10 cellular contexts compared by ENCODE assay signal in the genomic region with DNA sequence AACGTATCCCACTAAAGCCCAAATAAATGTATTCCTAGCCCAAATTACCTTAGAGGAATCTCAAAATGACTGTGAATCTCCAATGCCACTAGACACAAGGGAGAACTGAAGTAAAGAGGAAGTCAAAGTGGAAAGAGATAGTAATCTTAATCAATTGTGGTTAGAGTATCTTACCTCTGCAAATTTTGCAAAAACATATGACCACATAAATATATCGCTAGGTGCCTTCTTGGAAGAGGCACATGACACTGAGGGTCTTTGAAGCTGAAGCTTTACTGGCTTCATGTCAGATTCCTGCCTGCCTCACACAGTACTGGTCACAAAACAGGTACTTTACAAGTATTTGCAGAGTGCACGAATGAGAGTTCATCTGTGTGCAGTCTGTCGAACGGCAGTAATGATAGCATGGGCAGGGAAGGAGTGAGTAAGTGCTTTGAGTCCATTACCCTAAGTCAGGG.
DNase-seq lines count a peak whose midpoint lies in the region; ATAC-seq and TF ChIP-seq lines count a peak whose summit lies in the region.
"Had no signal": no experiment of that assay in that cellular context is flagged by ENCODE, and none has a peak within 500 bp of the region (broad histone marks: within the 10 kb centered on the region; RNA-seq: fewer than 3 reads in every experiment).

No MANE protein-coding gene starts in this region.

- H3K4me3 Mint-ChIP-seq in activated CD4-positive, alpha-beta T cell treated with anti-CD3 and anti-CD28 coated beads for 36 hours: peak overlapping the region; percentile 2

- peaks cover 45% of the 10 kb centered on the region for H3K4me1 Mint-ChIP-seq in activated CD4-positive, alpha-beta T cell treated with anti-CD3 and anti-CD28 coated beads for 36 hours

- TF ChIP-seq CTCF in dorsolateral prefrontal cortex (IDR thresholded peaks at IDR 0.05 in 54 of 56, conservative IDR thresholded peaks at IDR 0.05 in 2 of 56; ENCODE audit: low read depth in 1 of 56, partially characterized antibody in 56 of 56): no peak

- no peaks in the 10 kb centered on the region for H3K27me3 Mint-ChIP-seq in activated CD4-positive, alpha-beta T cell treated with anti-CD3 and anti-CD28 coated beads for 36 hours

- no peaks in the 10 kb centered on the region for H3K27me3 ChIP-seq in dorsolateral prefrontal cortex
- H3K27me3 ChIP-seq: ovary had no signal

- no peak overlapping the region for H3K27ac Mint-ChIP-seq in activated CD4-positive, alpha-beta T cell treated with anti-CD3 and anti-CD28 coated beads for 36 hours

- peak; percentile 85 for ATAC-seq in activated CD4-positive, alpha-beta T cell treated with anti-CD3 and anti-CD28 coated beads for 36 hours
- ATAC-seq in HG03460 (IDR thresholded peaks at IDR 0.05; ENCODE audit: unreplicated experiment): peak; percentile 87
- peak; percentile 75 to 77 for ATAC-seq in activated CD4-positive, CD25-positive, alpha-beta regulatory T cell treated with anti-CD3 and anti-CD28 coated beads, Interleukin-2, amount 50 U/mL, for 24 hours
- ATAC-seq in GM21528 (IDR thresholded peaks at IDR 0.05; ENCODE audit: low FRiP score, unreplicated experiment): no peak

- CTCF ChIA-PET in activated CD4-positive, alpha-beta T cell treated with anti-CD3 and anti-CD28 coated beads for 36 hours (lab: Charles Lee): interaction anchor here (2.9 kb wide), 1 partner anchor 12 kb away, joined by 11 read pairs; no protein-coding TSS in a partner anchor

- H3K4me3 ChIP-seq in dorsolateral prefrontal cortex: no peak overlapping the region
- H3K4me3 ChIP-seq: ovary had no signal

- peak overlapping the region in 24 of 59 donors; percentile 2 to 63 (median 44) for H3K27ac ChIP-seq in dorsolateral prefrontal cortex
- H3K27ac ChIP-seq: ovary had no signal

- H3K9me3 Mint-ChIP-seq in activated CD4-positive, alpha-beta T cell treated with anti-CD3 and anti-CD28 coated beads for 36 hours (ENCODE audit: low read depth): peaks cover 12% of the 10 kb centered on the region

- intact Hi-C loops in activated CD4-positive, alpha-beta T cell treated with anti-CD3 and anti-CD28 coated beads for 36 hours (cut with DNase I, micrococcal nuclease): loop anchor here (2.0 to 5.0 kb wide), 4 partner anchors 69 to 169 kb away; a partner anchor contains a TSS
- intact Hi-C loops in dorsolateral prefrontal cortex (cut with DNase I): no loop called here

- POLR2A ChIA-PET in activated CD4-positive, alpha-beta T cell treated with anti-CD3 and anti-CD28 coated beads for 36 hours (lab: Charles Lee): no interaction called here

- H3K36me3 Mint-ChIP-seq in activated CD4-positive, alpha-beta T cell treated with anti-CD3 and anti-CD28 coated beads for 36 hours (ENCODE audit: low read depth): peaks cover 4% of the 10 kb centered on the region

- DNase-seq in activated CD4-positive, alpha-beta T cell treated with anti-CD3 and anti-CD28 coated beads for 36 hours: peak; percentile 25
- no peak for DNase-seq in activated CD4-positive, alpha-beta T cell treated with anti-CD3 and anti-CD28 coated beads for 1 hour
- DNase-seq in stimulated activated CD4-positive, alpha-beta T cell treated with anti-CD3 and anti-CD28 coated beads, Interleukin-4, amount 100 ng/mL, for 1 hour: peak; percentile 3
- DNase-seq in HT-29 (ENCODE audit: low spot score): no peak
- no peak for DNase-seq in dorsolateral prefrontal cortex
- DNase-seq: NCI-H526 treated with DMSO at 0.1 percent for 48 hours, ovary had no signal

Comparison
In these comparisons a context has a peak if more than half of its experiments do, and no peak if none do; other contexts are left out.
1. DNase-seq: peak in activated CD4-positive, alpha-beta T cell treated with anti-CD3 and anti-CD28 coated beads for 36 hours (single experiment) and stimulated activated CD4-positive, alpha-beta T cell treated with anti-CD3 and anti-CD28 coated beads, Interleukin-4, amount 100 ng/mL, for 1 hour (single experiment); none in activated CD4-positive, alpha-beta T cell treated with anti-CD3 and anti-CD28 coated beads for 1 hour (single experiment), HT-29 (single experiment) and dorsolateral prefrontal cortex (0 of 10).
2. intact Hi-C loops: an anchor here in activated CD4-positive, alpha-beta T cell treated with anti-CD3 and anti-CD28 coated beads for 36 hours (2.0 to 5.0 kb wide); none called in dorsolateral prefrontal cortex.